21 cellular contexts compared by ENCODE assay signal in the genomic region with DNA sequence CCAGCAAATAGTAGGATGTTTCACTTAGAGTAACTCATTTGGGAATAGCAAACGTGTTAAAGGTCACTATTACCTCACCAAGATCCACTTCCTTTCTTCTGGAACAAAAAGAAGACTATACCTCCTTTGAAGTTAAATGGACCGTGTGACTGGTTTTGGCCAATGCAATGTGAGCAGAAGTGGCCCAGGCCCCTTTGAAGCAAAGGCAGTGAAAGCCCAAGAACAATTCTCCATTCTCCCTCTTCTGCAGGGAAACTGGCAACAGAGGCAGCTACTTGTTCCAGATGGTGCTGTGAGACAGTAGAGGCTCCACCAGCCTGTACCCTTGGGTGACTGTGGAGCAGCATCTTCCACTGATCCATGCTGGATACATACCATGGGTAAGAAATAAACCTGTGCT. TPM values are rescaled to one million over a fixed set of nuclear protein-coding genes. Genes with fewer than 3 reads are reported as not detected.
DNase-seq lines count a peak whose midpoint lies in the region; ATAC-seq and TF ChIP-seq lines count a peak whose summit lies in the region.
"Had no signal": no experiment of that assay in that cellular context is flagged by ENCODE, and none has a peak within 500 bp of the region (broad histone marks: within the 10 kb centered on the region; RNA-seq: fewer than 3 reads in every experiment).

No MANE protein-coding gene starts in this region.

- H3K4ac ChIP-seq in H9 (ENCODE audit: low read depth, low read length) (no peak overlapping the region), mesenchymal stem cell (ENCODE audit: low read depth in 1 of 2, low read length in 2 of 2) (no peak overlapping the region)

- H3K56ac ChIP-seq in H9 (ENCODE audit: insufficient read length, low read depth, low read length), result no peak overlapping the region

- H4K8ac ChIP-seq in H9 (replicated peaks; ENCODE audit: insufficient read length, low read depth, low read length) (no peak overlapping the region), mesenchymal stem cell (ENCODE audit: low read length) (no peak overlapping the region)

- H3K36me3 ChIP-seq in mesenchymal stem cell (ENCODE audit: control insufficient read depth in 1 of 2, insufficient read depth in 2 of 2, low read depth in 1 of 2, low read length in 2 of 2) (peaks cover 0 to 4% of the 10 kb centered on the region in 2 experiments), WERI-Rb-1 (no peaks in the 10 kb centered on the region)
- H3K36me3 ChIP-seq: BLaER1 had no signal

- no peaks in the 10 kb centered on the region for H3K9me3 ChIP-seq in H9 (ENCODE audit: control insufficient read depth, low read depth, low read length)
- no peaks in the 10 kb centered on the region for H3K9me3 ChIP-seq in mesenchymal stem cell (ENCODE audit: control insufficient read depth, low read length)
- H3K9me3 ChIP-seq in WERI-Rb-1 (ENCODE audit: severe bottlenecking), result no peaks in the 10 kb centered on the region
- H3K9me3 ChIP-seq: A549, BLaER1 had no signal

- no peak overlapping the region for H3K23ac ChIP-seq in H9 (ENCODE audit: insufficient read length, low read depth, low read length)
- peak overlapping the region in 1 of 2 experiments; percentile 9 for H3K23ac ChIP-seq in mesenchymal stem cell (ENCODE audit: low read length in 2 of 2)

- H3K4me3 ChIP-seq in mesenchymal stem cell (ENCODE audit: insufficient read depth in 1 of 2, low read depth in 1 of 2, low read length in 2 of 2) (no peak overlapping the region), WERI-Rb-1 (ENCODE audit: low read depth, low read length) (no peak overlapping the region)
- H3K4me3 ChIP-seq: A549, BLaER1 had no signal

- H3K14ac ChIP-seq in H9 (ENCODE audit: insufficient read depth, low read length) (0 out of 2 replicates have a peak overlapping the region, but pooled peaks have one; percentile 13), mesenchymal stem cell (ENCODE audit: low read length in 2 of 2) (no peak overlapping the region)

- no peak overlapping the region for H2BK20ac ChIP-seq in H9 (ENCODE audit: low read depth, low read length, poor library complexity, severe bottlenecking)

- no peaks in the 10 kb centered on the region for H3K9me3 Mint-ChIP-seq in H9

- H2AK5ac ChIP-seq in H9 (ENCODE audit: insufficient read length, low read length) (no peak overlapping the region), mesenchymal stem cell (ENCODE audit: low read length, severe bottlenecking) (peak overlapping the region; percentile 13)

- H3K27ac ChIP-seq in H9 (ENCODE audit: insufficient read length, low read depth, low read length) (no peak overlapping the region), mesenchymal stem cell (ENCODE audit: low read length, poor library complexity, severe bottlenecking) (no peak overlapping the region), WERI-Rb-1 (no peak overlapping the region)
- H3K27ac ChIP-seq: A549, BLaER1 had no signal

- no peaks in the 10 kb centered on the region for H4K20me1 ChIP-seq in H9 (ENCODE audit: control insufficient read depth, insufficient read depth, insufficient read length)
- H4K20me1 ChIP-seq: BLaER1 had no signal

- H3K27me3 ChIP-seq in H9 (ENCODE audit: insufficient read depth, low read length) (no peaks in the 10 kb centered on the region), mesenchymal stem cell (ENCODE audit: control insufficient read depth in 1 of 2, insufficient read depth in 1 of 2, low read length in 2 of 2) (no peaks in the 10 kb centered on the region), WERI-Rb-1 (ENCODE audit: insufficient read depth, low read depth, severe bottlenecking) (no peaks in the 10 kb centered on the region)
- H3K27me3 ChIP-seq: BLaER1 had no signal

- no peak for ATAC-seq in GM21526 (IDR thresholded peaks at IDR 0.05; ENCODE audit: low FRiP score, unreplicated experiment)
- ATAC-seq: A549, Right ventricle myocardium inferior had no signal

- no peak overlapping the region for H2BK5ac ChIP-seq in H9 (ENCODE audit: insufficient read length, low read length)
- H2BK5ac ChIP-seq in mesenchymal stem cell (ENCODE audit: low read depth, low read length, poor library complexity, severe bottlenecking), result no peak overlapping the region

- H3K4me2 ChIP-seq in H9 (ENCODE audit: insufficient read depth, insufficient read length, low read length) (no peak overlapping the region), mesenchymal stem cell (ENCODE audit: low read length, poor library complexity, severe bottlenecking) (no peak overlapping the region)
- H3K4me2 ChIP-seq: A549, BLaER1 had no signal

- H3K4me1 Mint-ChIP-seq in H9, result peaks cover 0 to under 1% of the 10 kb centered on the region in 2 experiments; a peak in 1 of 4 replicates
- H3K4me1 Mint-ChIP-seq: CD4-positive, alpha-beta memory T cell had no signal

- H2BK12ac ChIP-seq in H9 (ENCODE audit: insufficient read length, low read depth, low read length) (no peak overlapping the region), mesenchymal stem cell (ENCODE audit: low read length in 2 of 2) (no peak overlapping the region)

- H3K4me1 ChIP-seq in H9 (ENCODE audit: insufficient read depth, low read length) (no peaks in the 10 kb centered on the region), mesenchymal stem cell (ENCODE audit: control insufficient read depth, insufficient read depth, low read depth, low read length) (peaks cover 6% of the 10 kb centered on the region)
- H3K4me1 ChIP-seq: A549, BLaER1 had no signal

- no peaks in the 10 kb centered on the region for H3K79me1 ChIP-seq in H9 (ENCODE audit: insufficient read depth, low read depth, low read length, poor library complexity, severe bottlenecking)
- no peaks in the 10 kb centered on the region for H3K79me1 ChIP-seq in mesenchymal stem cell (replicated peaks; ENCODE audit: low read length, poor library complexity, severe bottlenecking)

- H4K5ac ChIP-seq in H9 (ENCODE audit: insufficient read length, low read depth, low read length), result no peak overlapping the region

- TF ChIP-seq CTCF in H9 (conservative IDR thresholded peaks at IDR 0.05), result no peak
- TF ChIP-seq CTCF in WERI-Rb-1 (IDR thresholded peaks at IDR 0.05; ENCODE audit: low read depth, low read length), result no peak

- no peaks in the 10 kb centered on the region for H3K23me2 ChIP-seq in H9 (ENCODE audit: insufficient read length, low read depth, low read length, poor library complexity, severe bottlenecking)

- no peak overlapping the region for H3K9ac ChIP-seq in H9 (ENCODE audit: extremely low read depth, insufficient read length, low read length)
- H3K9ac ChIP-seq in mesenchymal stem cell (ENCODE audit: low read length), result no peak overlapping the region
- H3K9ac ChIP-seq: BLaER1 had no signal

- no peaks in the 10 kb centered on the region for H3K36me3 Mint-ChIP-seq in H9 (ENCODE audit: insufficient read depth in 1 of 3, low read depth in 3 of 3)
- H3K36me3 Mint-ChIP-seq: CD4-positive, alpha-beta memory T cell had no signal

- no peak overlapping the region for H3K18ac ChIP-seq in H9 (ENCODE audit: insufficient read length, low read depth, low read length)
- H3K18ac ChIP-seq in mesenchymal stem cell (ENCODE audit: low read depth in 1 of 2, low read length in 2 of 2), result no peak overlapping the region

- no peaks in the 10 kb centered on the region; the same call in 1 of the 2 replicates for H3K27me3 Mint-ChIP-seq in H9 (ENCODE audit: low read depth)

- no CpG with 5 or more reads among the region's 2 CpGs for WGBS in H9 (ENCODE audit: extremely low coverage, insufficient read length, low lambda C conversion rate)
- 74% methylated on average over 2 of the region's 2 CpGs for WGBS in mesenchymal stem cell

- no peak overlapping the region for H3K27ac Mint-ChIP-seq in H9
- H3K27ac Mint-ChIP-seq: CD4-positive, alpha-beta memory T cell had no signal

- H3K4me3 Mint-ChIP-seq in H9, result no peak overlapping the region
- H3K4me3 Mint-ChIP-seq: CD4-positive, alpha-beta memory T cell had no signal

- no peaks in the 10 kb centered on the region for H3K79me2 ChIP-seq in H9 (ENCODE audit: insufficient read depth, low read length)

- H2AFZ ChIP-seq in H9 (ENCODE audit: low read length), result no peak overlapping the region
- H2AFZ ChIP-seq in mesenchymal stem cell (ENCODE audit: low read depth, low read length), result no peak overlapping the region

- peak; percentile 31 for DNase-seq in Ammon's horn (ENCODE audit: low spot score)
- no peak for DNase-seq in H9
- DNase-seq in NCI-H446 treated with DMSO at 0.1 percent for 48 hours (lab: John Stamatoyannopoulos, UW), result peak; percentile 64
- no peak for DNase-seq in mesenchymal stem cell
- no peak for DNase-seq in WERI-Rb-1
- DNase-seq in NOMO-1 (lab: John Stamatoyannopoulos, UW; ENCODE audit: unreplicated experiment in 2 of 2), result no peak
- DNase-seq: CD4-positive, alpha-beta memory T cell; DMS153; H7; Kasumi-1; MM.1S; NCI-H1092; NCI-H1436 treated with DMSO at 0.1 percent for 48 hours; NCI-H2029 treated with DMSO at 0.1 percent for 48 hours; NCI-H526 treated with DMSO at 0.1 percent for 48 hours; SW 1271 had no signal

- no peak overlapping the region for H2BK15ac ChIP-seq in H9 (ENCODE audit: low read depth, low read length)
- no peak overlapping the region for H2BK15ac ChIP-seq in mesenchymal stem cell (ENCODE audit: low read depth, poor library complexity, severe bottlenecking)

- H2BK120ac ChIP-seq in H9 (ENCODE audit: low read depth, low read length, poor library complexity, severe bottlenecking) (no peak overlapping the region), mesenchymal stem cell (ENCODE audit: low read depth, low read length) (no peak overlapping the region)

- no peak overlapping the region for H4K91ac ChIP-seq in H9 (ENCODE audit: insufficient read length, low read depth, low read length)
- H4K91ac ChIP-seq in mesenchymal stem cell (ENCODE audit: low read length), result no peak overlapping the region

- H3T11ph ChIP-seq in H9 (ENCODE audit: low read length), result no peak overlapping the region

RNA-seq across cellular contexts. Expression of gene MALL, which starts 11.3 kb away (rescaled TPM):
- total RNA-seq in H9 (2021), result 5.0 and 5.5 TPM in 2 replicates
- 0.84 TPM for polyA plus RNA-seq in mesenchymal stem cell (2013, experiment 1 of 2)
- polyA plus RNA-seq in mesenchymal stem cell (2013, experiment 2 of 2), result 0.75 TPM
- total RNA-seq: CD4-positive, alpha-beta memory T cell; OCI-LY7 had no signal
- polyA plus RNA-seq: CD4-positive, alpha-beta memory T cell had no signal

Comparison
In these comparisons a context has a peak if more than half of its experiments do, and no peak if none do; other contexts are left out.
1. DNase-seq: peak in Ammon's horn (single experiment) and NCI-H446 treated with DMSO at 0.1 percent for 48 hours (single experiment); none in H9 (single experiment), mesenchymal stem cell (single experiment), WERI-Rb-1 (single experiment) and NOMO-1 (0 of 2).